In the genomic region with DNA sequence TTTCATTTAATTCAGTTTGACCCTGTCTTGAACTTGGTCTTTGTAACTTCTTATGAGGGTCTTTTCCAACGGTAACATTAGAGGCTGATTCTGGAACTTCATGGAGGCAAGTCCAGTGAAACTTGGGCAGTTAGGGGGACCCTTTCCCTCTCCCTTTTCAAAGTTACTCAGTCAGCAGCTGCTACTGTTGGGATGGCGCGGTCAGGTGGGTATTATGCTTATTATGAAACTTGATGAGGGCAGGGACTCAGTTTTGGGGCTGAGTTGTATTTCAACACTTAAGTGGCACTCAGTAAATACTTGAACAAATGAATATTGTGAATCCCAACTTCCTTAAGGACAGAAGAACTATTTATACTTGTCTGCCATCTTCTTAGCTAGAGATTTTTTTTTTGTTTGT, we compare ENCODE assay signal across 11 cellular contexts. TPM values are rescaled to one million over a fixed set of nuclear protein-coding genes. Genes with fewer than 3 reads are reported as not detected.
A peak's percentile ranks its signal among the peaks of the same experiment; 100 is the strongest.
DNase-seq lines count a peak whose midpoint lies in the region; ATAC-seq, FAIRE-seq and TF ChIP-seq lines count a peak whose summit lies in the region.
"Had no signal": no experiment of that assay in that cellular context is flagged by ENCODE, and none has a peak within 500 bp of the region (broad histone marks: within the 10 kb centered on the region; RNA-seq: fewer than 3 reads in every experiment).

No MANE protein-coding gene starts in this region.

- H3K27me3 Mint-ChIP-seq in T-helper 1 cell treated with Interleukin-12 subunit alpha and Interleukin-12 subunit beta and Interleukin-4 antibody, amounts not matched to agents 30 μg/mL and 1 μg/mL, for 36 hours (ENCODE audit: low read depth), result no peaks in the 10 kb centered on the region

- no peak for TF ChIP-seq POLR2A in GM12878 (IDR thresholded peaks at IDR 0.05; ENCODE audit: low read depth, low read length)

- TF ChIP-seq CTCF in GM12878 (IDR thresholded peaks at IDR 0.05 in 2 of 3, conservative IDR thresholded peaks at IDR 0.05 in 1 of 3; ENCODE audit: control insufficient read depth in 2 of 3, extremely low read depth in 1 of 3, insufficient read depth in 1 of 3, low read depth in 3 of 3, low read length in 3 of 3), result no peak

- no peak overlapping the region for H3K18ac ChIP-seq in trophoblast cell (ENCODE audit: low read length)

- TF ChIP-seq EP300 in GM12878 (IDR thresholded peaks at IDR 0.05; ENCODE audit: borderline replicate concordance in 1 of 2, control insufficient read depth in 1 of 2, low read depth in 2 of 2, low read length in 2 of 2), result no peak

- H3K9ac ChIP-seq in GM12878 (ENCODE audit: control insufficient read depth, insufficient read depth, low read length) (peak overlapping the region; percentile 10; the same call in 1 of the 2 replicates), trophoblast cell (ENCODE audit: low read length) (no peak overlapping the region)

- peaks cover 0 to 12% of the 10 kb centered on the region in 2 experiments; a peak in 3 of 4 replicates for H3K36me3 ChIP-seq in GM12878 (ENCODE audit: control insufficient read depth in 2 of 2, insufficient read depth in 2 of 2, low read length in 1 of 2)
- H3K36me3 ChIP-seq in trophoblast cell (ENCODE audit: control insufficient read depth in 1 of 2, insufficient read depth in 2 of 2, low read length in 2 of 2), result peaks cover 0 to 1% of the 10 kb centered on the region in 2 experiments

- H3K36me3 Mint-ChIP-seq in T-helper 1 cell treated with Interleukin-12 subunit alpha and Interleukin-12 subunit beta and Interleukin-4 antibody, amounts not matched to agents 30 μg/mL and 1 μg/mL, for 36 hours (ENCODE audit: low read depth), result peaks cover 21% of the 10 kb centered on the region

- SMC1A ChIA-PET in GM12878 (lab: Charles Lee; ENCODE audit: uncharacterized antibody, unreplicated experiment), result interaction anchor here (0.7 to 16.6 kb wide), 10 partner anchors 8 to 85 kb away, joined by 3 to 456 read pairs (median 4); no protein-coding TSS in a partner anchor

- in situ Hi-C loops in GM12878 (cut with MboI), result no loop called here

- CTCF ChIA-PET in GM12878 (lab: Yijun Ruan, JAX), result interaction anchor here (1.0 to 24.4 kb wide), 7 partner anchors 8 to 81 kb away, joined by 3 to 510 read pairs (median 5); no protein-coding TSS in a partner anchor

- H2BK120ac ChIP-seq in trophoblast cell (ENCODE audit: insufficient read depth, low read length, poor library complexity), result peak overlapping the region; percentile 51

- POLR2A ChIA-PET in GM12878 (lab: Charles Lee), result interaction anchor here (1.7 to 13.6 kb wide), 8 partner anchors 9 to 67 kb away, joined by 3 to 214 read pairs (median 12); partner anchors contain the start of gene TOP1

- no peak overlapping the region for H2BK12ac ChIP-seq in trophoblast cell (ENCODE audit: low read length)

- H3K23ac ChIP-seq in trophoblast cell (ENCODE audit: low read length), result no peak overlapping the region

- intact Hi-C loops in GM12878 (cut with micrococcal nuclease; ENCODE audit: unreplicated experiment), result loop anchor here (5.0 kb wide), 1 partner anchor 57 kb away; no protein-coding TSS in a partner anchor

- BruUV-seq in GM12878 (replicated peaks; lab: Mats Ljungman, UMichigan), result no TSS peak

- TF ChIP-seq RAD21 in GM12878 (IDR thresholded peaks at IDR 0.05; ENCODE audit: insufficient read depth, low read depth, low read length), result no peak

- peak overlapping the region; percentile 92 for H3K27ac Mint-ChIP-seq in T-helper 1 cell treated with Interleukin-12 subunit alpha and Interleukin-12 subunit beta and Interleukin-4 antibody, amounts not matched to agents 30 μg/mL and 1 μg/mL, for 36 hours

- no peak overlapping the region for H4K12ac ChIP-seq in trophoblast cell (ENCODE audit: low read depth, low read length)

- WGBS in GM12878 (ENCODE audit: insufficient coverage, insufficient replicate concordance, low lambda C conversion rate, missing lambda C conversion rate), result 0% methylated on average over 3 of the region's 3 CpGs
- no CpG with 5 or more reads among the region's 3 CpGs for whole genome bisulfite sequencing in trophoblast cell (ENCODE audit: extremely low coverage, insufficient coverage, insufficient read length)

- H2BK5ac ChIP-seq in trophoblast cell (ENCODE audit: low read depth, low read length, poor library complexity), result no peak overlapping the region

- H3K4ac ChIP-seq in trophoblast cell (ENCODE audit: low read depth, low read length), result peak overlapping the region; percentile 86

- ATAC-seq in GM12878, result peak; percentile 32
- no peak for ATAC-seq in GM19035 (IDR thresholded peaks at IDR 0.05; ENCODE audit: unreplicated experiment)

- peak overlapping the region; percentile 83 for H3K4me2 ChIP-seq in GM12878 (ENCODE audit: control insufficient read depth, insufficient read depth)
- H3K4me2 ChIP-seq in trophoblast cell (ENCODE audit: low read length), result no peak overlapping the region

- peaks cover 8% of the 10 kb centered on the region for H3K9me3 Mint-ChIP-seq in T-helper 1 cell treated with Interleukin-12 subunit alpha and Interleukin-12 subunit beta and Interleukin-4 antibody, amounts not matched to agents 30 μg/mL and 1 μg/mL, for 36 hours

- H4K20me1 ChIP-seq in GM12878 (ENCODE audit: control insufficient read depth, insufficient read depth), result no peaks in the 10 kb centered on the region

- H3K4me3 ChIP-seq in GM12878, result peak overlapping the region; percentile 64
- no peak overlapping the region for H3K4me3 ChIP-seq in trophoblast cell (ENCODE audit: low read depth, low read length)

- H3K14ac ChIP-seq in trophoblast cell (ENCODE audit: low read length), result no peak overlapping the region

- no peaks in the 10 kb centered on the region for H3K27me3 ChIP-seq in GM12878 (replicated peaks in 1 of 2; ENCODE audit: control insufficient read depth in 2 of 2, insufficient read depth in 2 of 2, low read length in 1 of 2)
- H3K27me3 ChIP-seq in trophoblast cell (ENCODE audit: insufficient read depth, low read length), result no peaks in the 10 kb centered on the region

- H2AK5ac ChIP-seq in trophoblast cell (ENCODE audit: low read length), result no peak overlapping the region

- H3K9me3 ChIP-seq in GM12878 (replicated peaks; ENCODE audit: control insufficient read depth, insufficient read depth, low read length) (peaks cover 4% of the 10 kb centered on the region; the same call in 2 of the 3 replicates), trophoblast cell (ENCODE audit: insufficient read depth, low read depth, low read length) (no peaks in the 10 kb centered on the region)

- H2AFZ ChIP-seq in GM12878 (ENCODE audit: control insufficient read depth, low read depth, low read length) (no peak overlapping the region), trophoblast cell (ENCODE audit: insufficient read depth, low read length, poor library complexity) (no peak overlapping the region)

- H4K8ac ChIP-seq in trophoblast cell (ENCODE audit: low read depth, low read length), result no peak overlapping the region

- H4K91ac ChIP-seq in trophoblast cell (ENCODE audit: low read depth, low read length), result no peak overlapping the region

- H3K4me1 Mint-ChIP-seq in T-helper 1 cell treated with Interleukin-12 subunit alpha and Interleukin-12 subunit beta and Interleukin-4 antibody, amounts not matched to agents 30 μg/mL and 1 μg/mL, for 36 hours (ENCODE audit: low read depth), result peaks cover 80% of the 10 kb centered on the region

- FAIRE-seq in GM12878 (lab: Jason Lieb, UNC), result no peak

- H3K79me2 ChIP-seq in GM12878 (ENCODE audit: control insufficient read depth, insufficient read depth, low read length) (peaks cover 96% of the 10 kb centered on the region), trophoblast cell (ENCODE audit: control insufficient read depth, insufficient read depth, low read length, poor library complexity) (peaks cover 4% of the 10 kb centered on the region)

- DNase-seq in T-helper 1 cell, result no peak
- peak; percentile 5 for DNase-seq in NCI-H187 treated with DMSO at 0.1 percent for 48 hours (lab: John Stamatoyannopoulos, UW)
- no peak for DNase-seq in GM12878 (ENCODE audit: low read depth, low spot score)
- no peak for DNase-seq in trophoblast cell
- no peak for DNase-seq in NCI-H345 (lab: John Stamatoyannopoulos, UW)
- DNase-seq in T-helper 9 cell, result no peak
- DNase-seq: activated CD8-positive, alpha-beta memory T cell treated with anti-CD3 and anti-CD28 coated beads for 24 hours; NCI-H2081 treated with DMSO at 0.1 percent for 48 hours; SIG-M5 had no signal

- peak overlapping the region; percentile 76 for H3K27ac ChIP-seq in GM12878 (ENCODE audit: control insufficient read depth, insufficient read depth)
- H3K27ac ChIP-seq in trophoblast cell (ENCODE audit: low read depth, low read length), result no peak overlapping the region

- RAD21 ChIA-PET in GM12878 (lab: Charles Lee; ENCODE audit: unreplicated experiment), result interaction anchor here (0.6 to 27.8 kb wide), 9 partner anchors 9 to 374 kb away, joined by 3 to 696 read pairs (median 10); no protein-coding TSS in a partner anchor

- no peaks in the 10 kb centered on the region for H3K79me1 ChIP-seq in trophoblast cell (ENCODE audit: low read length)

- H3K4me1 ChIP-seq in GM12878 (ENCODE audit: control insufficient read depth, insufficient read depth, low read length) (peaks cover 44% of the 10 kb centered on the region), trophoblast cell (ENCODE audit: control insufficient read depth in 1 of 2, insufficient read depth in 2 of 2, low read length in 2 of 2) (peaks cover 10 to 15% of the 10 kb centered on the region in 2 experiments)

- peak overlapping the region; percentile 82 for H3K4me3 Mint-ChIP-seq in T-helper 1 cell treated with Interleukin-12 subunit alpha and Interleukin-12 subunit beta and Interleukin-4 antibody, amounts not matched to agents 30 μg/mL and 1 μg/mL, for 36 hours

TF ChIP-seq in GM12878, 131 proteins besides CTCF, POLR2A, EP300 and RAD21:
- TF ChIP-seq RCOR1 (conservative IDR thresholded peaks at IDR 0.05; ENCODE audit: low read depth, low read length) (no peak), IKZF1 (conservative IDR thresholded peaks at IDR 0.05) (0 out of 2 replicates have a peak, but pooled peaks have one; percentile 12)

RNA-seq across cellular contexts. Expression of gene TOP1, which starts 20.8 kb away (rescaled TPM):
- total RNA-seq in GM12878 (2013; cell fraction: nucleolus; rRNA removed), result 14.9 and 16.0 TPM in 2 replicates
- total RNA-seq in GM12878 (2014; rRNA removed), result 21.5 and 24.0 TPM in 2 replicates
- 47.1 and 51.6 TPM in 2 replicates for total RNA-seq in GM12878 (2014; rRNA removed; fragmentation: Illumina TruSeq; extraction: Trizol)
- total RNA-seq in GM12878 (2021), result 91.7 and 97.4 TPM in 2 replicates
- polyA plus RNA-seq in GM12878 (2011; ENCODE audit: low read depth), result 41.2 TPM
- 25.1 and 33.8 TPM in 2 replicates for polyA plus RNA-seq in GM12878 (2011; rRNA removed)
- 13.6 and 19.6 TPM in 2 replicates for polyA plus RNA-seq in GM12878 (2011; cell fraction: cytosol; rRNA removed)
- 20.3 and 33.7 TPM in 2 replicates for polyA plus RNA-seq in GM12878 (2011; cell fraction: nucleus; rRNA removed)
- 53.5 and 59.9 TPM in 2 replicates for polyA plus RNA-seq in GM12878 (2012)
- polyA plus RNA-seq in GM12878 (2014; fragmentation: Illumina TruSeq; extraction: Trizol), result 128 and 159 TPM in 2 replicates
- 10 to 100 TPM; 36.1 to 47.6 TPM for polyA plus RNA-seq in GM12878 (2014; fragmentation: Nextera tagmentation; extraction: Ambion mirVana)
- polyA plus RNA-seq in GM12878 (2014; rRNA removed), result 34.5 and 35.4 TPM in 2 replicates
- polyA plus RNA-seq in GM12878 (2016; fragmentation: Nextera tagmentation; extraction: Ambion mirVana), result 10 to 100 TPM; 57.0 to 59.9 TPM
- 13.7 and 17.7 TPM in 2 replicates for polyA minus RNA-seq in GM12878 (2011; rRNA and poly(A)+ RNA removed)
- 24.7 and 26.9 TPM in 2 replicates for polyA minus RNA-seq in GM12878 (2011; cell fraction: cytosol; rRNA and poly(A)+ RNA removed)
- 8.0 and 13.6 TPM in 2 replicates for polyA minus RNA-seq in GM12878 (2011; cell fraction: nucleus; rRNA and poly(A)+ RNA removed)
- 225 and 236 TPM in 2 replicates for polyA plus RNA-seq in trophoblast cell (2013)
